Comparison of ENCODE assay signal across 2 cellular contexts in the genomic region with DNA sequence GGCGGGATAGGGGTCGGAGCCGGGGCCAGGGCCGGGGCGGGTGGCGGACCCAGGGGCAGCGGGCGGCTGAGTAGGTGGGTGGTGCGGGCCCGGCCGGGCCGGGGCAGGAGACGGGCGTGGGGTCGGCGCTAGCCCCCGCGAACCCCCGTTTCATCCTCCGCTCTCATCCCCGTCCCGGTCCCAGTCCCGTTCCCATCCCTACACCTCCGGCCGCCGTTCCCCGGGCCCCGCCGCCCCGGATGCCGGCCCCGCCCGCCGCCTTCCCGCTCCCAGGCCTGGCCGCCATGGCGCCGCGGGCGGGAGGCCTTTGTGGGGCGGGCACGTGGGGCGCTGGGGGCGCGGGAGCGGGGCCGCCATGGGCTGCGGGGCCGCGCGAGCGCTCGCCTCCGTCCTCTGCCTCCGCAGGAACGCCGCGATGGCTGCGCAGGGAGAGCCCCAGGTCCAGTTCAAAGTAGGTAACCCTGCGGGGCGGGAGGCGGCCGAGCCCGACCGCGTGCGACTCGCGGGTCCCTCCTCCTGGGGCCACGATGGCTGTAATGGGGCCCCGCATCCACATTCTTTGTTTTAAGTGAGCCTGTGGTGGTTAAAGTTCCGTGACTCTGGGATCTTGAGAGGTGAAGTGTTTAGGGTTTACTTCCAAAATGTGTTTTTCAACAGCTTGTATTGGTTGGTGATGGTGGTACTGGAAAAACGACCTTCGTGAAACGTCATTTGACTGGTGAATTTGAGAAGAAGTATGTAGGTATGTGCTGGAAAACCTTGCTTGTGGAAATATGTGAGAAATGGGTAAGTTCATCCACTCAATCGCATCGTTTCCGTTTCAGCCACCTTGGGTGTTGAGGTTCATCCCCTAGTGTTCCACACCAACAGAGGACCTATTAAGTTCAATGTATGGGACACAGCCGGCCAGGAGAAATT.
TF ChIP-seq lines count a peak whose summit lies in the region.

No MANE protein-coding gene starts in this region.

TF ChIP-seq in A549, 52 proteins besides CTCF, POLR2A, EP300 and RAD21 (continued from another document):
- TF ChIP-seq, protein P1, sequence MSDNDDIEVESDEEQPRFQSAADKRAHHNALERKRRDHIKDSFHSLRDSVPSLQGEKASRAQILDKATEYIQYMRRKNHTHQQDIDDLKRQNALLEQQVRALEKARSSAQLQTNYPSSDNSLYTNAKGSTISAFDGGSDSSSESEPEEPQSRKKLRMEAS (IDR thresholded peaks at IDR 0.05), result peak; percentile 93

TF ChIP-seq in SK-N-SH, 30 proteins besides CTCF, POLR2A, EP300 and RAD21 (continued from another document):
- TF ChIP-seq, protein P2, sequence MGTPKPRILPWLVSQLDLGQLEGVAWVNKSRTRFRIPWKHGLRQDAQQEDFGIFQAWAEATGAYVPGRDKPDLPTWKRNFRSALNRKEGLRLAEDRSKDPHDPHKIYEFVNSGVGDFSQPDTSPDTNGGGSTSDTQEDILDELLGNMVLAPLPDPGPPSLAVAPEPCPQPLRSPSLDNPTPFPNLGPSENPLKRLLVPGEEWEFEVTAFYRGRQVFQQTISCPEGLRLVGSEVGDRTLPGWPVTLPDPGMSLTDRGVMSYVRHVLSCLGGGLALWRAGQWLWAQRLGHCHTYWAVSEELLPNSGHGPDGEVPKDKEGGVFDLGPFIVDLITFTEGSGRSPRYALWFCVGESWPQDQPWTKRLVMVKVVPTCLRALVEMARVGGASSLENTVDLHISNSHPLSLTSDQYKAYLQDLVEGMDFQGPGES (IDR thresholded peaks at IDR 0.05; ENCODE audit: low read depth, low read length), result no peak
- TF ChIP-seq CHD2 (IDR thresholded peaks at IDR 0.05; ENCODE audit: low read length, partially characterized antibody) (peak; percentile 8), MXI1 (IDR thresholded peaks at IDR 0.05; ENCODE audit: low read depth, low read length) (0 out of 2 replicates have a peak, but pooled peaks have one; percentile 38), NRF1 (IDR thresholded peaks at IDR 0.05; ENCODE audit: low read depth, low read length) (no peak)
